In the genomic region with DNA sequence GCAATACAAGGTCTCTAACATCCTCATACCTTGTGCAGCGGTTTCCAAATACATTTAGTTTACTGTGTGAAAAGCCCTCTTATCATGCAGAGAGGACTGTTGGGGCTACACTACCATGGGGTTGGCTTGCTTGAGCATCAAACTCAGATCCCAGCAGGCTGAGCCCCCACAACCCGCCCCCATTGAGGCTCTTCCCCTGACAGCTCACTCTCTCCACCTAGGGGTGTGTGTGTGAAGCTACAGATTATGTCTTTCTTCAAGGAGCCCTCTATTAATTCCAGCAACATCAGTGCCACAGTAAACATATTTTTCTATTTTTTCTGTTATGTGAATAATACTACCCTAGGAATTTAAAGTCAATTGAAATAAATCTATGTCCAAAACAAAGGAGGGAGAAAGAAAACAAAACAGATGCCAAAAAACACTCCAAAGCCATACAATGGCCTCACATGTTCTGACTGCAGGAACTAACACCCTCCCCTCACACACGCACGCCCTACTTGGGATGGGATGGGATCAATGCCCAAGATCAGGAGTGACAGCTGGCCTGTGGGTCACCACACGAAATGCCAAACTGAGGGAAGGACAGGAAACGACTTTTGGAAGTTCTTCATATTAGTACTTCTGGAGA, we compare ENCODE assay signal across 10 cellular contexts. TPM values are rescaled to one million over a fixed set of nuclear protein-coding genes. Genes with fewer than 3 reads are reported as not detected.
A peak's percentile ranks its signal among the peaks of the same experiment; 100 is the strongest.
DNase-seq lines count a peak whose midpoint lies in the region; ATAC-seq, FAIRE-seq and TF ChIP-seq lines count a peak whose summit lies in the region.
"Had no signal": no experiment of that assay in that cellular context is flagged by ENCODE, and none has a peak within 500 bp of the region (broad histone marks: within the 10 kb centered on the region; RNA-seq: fewer than 3 reads in every experiment).

No MANE protein-coding gene starts in this region.

- H3K9me3 ChIP-seq in A549 (no peaks in the 10 kb centered on the region), OCI-LY3 (ENCODE audit: insufficient read depth, low read length) (no peaks in the 10 kb centered on the region), gastrocnemius medialis (no peaks in the 10 kb centered on the region)

- H2AFZ ChIP-seq in OCI-LY3 (ENCODE audit: low read depth, low read length): no peak overlapping the region

- peak; percentile 73 to 79 for TF ChIP-seq RAD21 in A549 (conservative IDR thresholded peaks at IDR 0.05 in 1 of 2, IDR thresholded peaks at IDR 0.05 in 1 of 2)

- TF ChIP-seq CTCF in A549 (IDR thresholded peaks at IDR 0.05): peak; percentile 60
- peak; percentile 75 for TF ChIP-seq CTCF in OCI-LY3 (IDR thresholded peaks at IDR 0.05; ENCODE audit: low read depth, low read length)
- peak; percentile 68 for TF ChIP-seq CTCF in fibroblast of mammary gland (conservative IDR thresholded peaks at IDR 0.05; ENCODE audit: control insufficient read depth, insufficient read depth, low read depth, low read length)
- peak in 1 of 5 experiments; percentile 22 for TF ChIP-seq CTCF in gastrocnemius medialis (IDR thresholded peaks at IDR 0.05 in 4 of 5, conservative IDR thresholded peaks at IDR 0.05 in 1 of 5)

- FAIRE-seq in A549 (lab: Jason Lieb, UNC): no peak

- intact Hi-C loops in gastrocnemius medialis (cut with DNase I; ENCODE audit: low total_unique reads): no loop called here

- H3K4me1 ChIP-seq in A549 (no peaks in the 10 kb centered on the region; the same call in 2 of the 3 replicates), OCI-LY3 (ENCODE audit: low read length) (peaks cover 3% of the 10 kb centered on the region; the same call in 1 of the 2 replicates), gastrocnemius medialis (peaks cover 0 to 14% of the 10 kb centered on the region in 2 donors)

- TF ChIP-seq EP300 in A549 (IDR thresholded peaks at IDR 0.05): no peak

- 48% methylated on average over 6 of the region's 6 CpGs for WGBS in A549 (ENCODE audit: missing lambda C conversion rate)

- H3K4me2 ChIP-seq in A549 (no peak overlapping the region), OCI-LY3 (ENCODE audit: low read length) (peak overlapping the region; percentile 37)

- peak in 1 of 2 experiments; percentile 46 for DNase-seq in A549 (ENCODE audit: low read depth in 1 of 2, low spot score in 1 of 2)
- peak; percentile 25 for DNase-seq in GDM1 (lab: John Stamatoyannopoulos, UW)
- no peak for DNase-seq in fibroblast of mammary gland (ENCODE audit: low read depth)
- DNase-seq in gastrocnemius medialis: no peak
- DNase-seq in activated CD4-positive, alpha-beta T cell treated with anti-CD3 and anti-CD28 coated beads, Interleukin-2, amount 50 U/mL, for 48 hours: no peak
- DNase-seq: hippocampal formation had no signal

- peak; percentile 53 to 82; a peak in 5 of 6 replicates for ATAC-seq in A549
- no peak for ATAC-seq in GM21390 (IDR thresholded peaks at IDR 0.05; ENCODE audit: unreplicated experiment)
- no peak for ATAC-seq in gastrocnemius medialis
- ATAC-seq in GM18520 (IDR thresholded peaks at IDR 0.05; ENCODE audit: unreplicated experiment): no peak

- H3K27ac ChIP-seq in A549 (peak overlapping the region in 1 of 2 experiments; percentile 12; a peak in 1 of 6 replicates), OCI-LY3 (ENCODE audit: low read length) (no peak overlapping the region), gastrocnemius medialis (no peak overlapping the region)

- CTCF ChIA-PET in A549 (lab: Yijun Ruan, JAX): interaction anchor here (0.6 to 8.7 kb wide), 14 partner anchors 9 to 533 kb away, joined by 3 to 52 read pairs (median 4); a partner anchor contains a TSS

- POLR2A ChIA-PET in A549 (lab: Yijun Ruan, JAX): no interaction called here

- TF ChIP-seq POLR2A in A549 (IDR thresholded peaks at IDR 0.05; ENCODE audit: low read length) (no peak), gastrocnemius medialis (IDR thresholded peaks at IDR 0.05) (no peak)

- no peaks in the 10 kb centered on the region for H3K36me3 ChIP-seq in OCI-LY3 (replicated peaks; ENCODE audit: low read depth, low read length)
- H3K36me3 ChIP-seq in gastrocnemius medialis: no peaks in the 10 kb centered on the region

- H3K79me2 ChIP-seq in OCI-LY3 (ENCODE audit: low read length): no peaks in the 10 kb centered on the region

- peaks cover 31% of the 10 kb centered on the region for H3K27me3 ChIP-seq in OCI-LY3 (ENCODE audit: low read depth, low read length)
- H3K27me3 ChIP-seq in gastrocnemius medialis: no peaks in the 10 kb centered on the region

- no peak overlapping the region for H3K4me3 ChIP-seq in A549
- no peak overlapping the region for H3K4me3 ChIP-seq in OCI-LY3 (ENCODE audit: low read length)
- no peak overlapping the region for H3K4me3 ChIP-seq in fibroblast of mammary gland (ENCODE audit: control insufficient read depth, low read depth, low read length)
- no peak overlapping the region for H3K4me3 ChIP-seq in gastrocnemius medialis

- in situ Hi-C loops in gastrocnemius medialis (cut with MboI; ENCODE audit: low sequenced_read_pairs in 4 of 4): loop anchor here (10.0 to 25.0 kb wide), 4 partner anchors 102 to 527 kb away; a partner anchor contains a TSS

- H3K9ac ChIP-seq in OCI-LY3 (ENCODE audit: low read length): no peak overlapping the region

- H4K20me1 ChIP-seq in OCI-LY3 (ENCODE audit: insufficient read depth, low read length): no peaks in the 10 kb centered on the region

TF ChIP-seq in A549, 52 proteins besides CTCF, POLR2A, EP300 and RAD21:
- no peak for TF ChIP-seq HDAC2 (IDR thresholded peaks at IDR 0.05)
- peak; percentile 63 for TF ChIP-seq SMC3 (IDR thresholded peaks at IDR 0.05)

RNA-seq across cellular contexts. Expression of a gene that starts 14.7 kb away (rescaled TPM):
- polyA plus RNA-seq in A549 (2011; rRNA removed): 17.4 and 38.6 TPM in 2 replicates
- 6.2 and 9.6 TPM in 2 replicates for polyA plus RNA-seq in A549 (2012; cell fraction: cytosol; rRNA removed)
- 5.8 and 6.9 TPM in 2 replicates for polyA plus RNA-seq in A549 (2012; cell fraction: nucleus; rRNA removed)
- polyA plus RNA-seq in A549 (2017; fragmentation: RNase III; extraction: RNeasy Plus Mini Kit Qiagen cat#74134 plus additional on column Dnase treatment): 28.7 to 45.2 TPM (median 32.2 TPM) in 3 replicates
- 20.8 and 30.0 TPM in 2 replicates for polyA minus RNA-seq in A549 (2011; rRNA and poly(A)+ RNA removed)
- total RNA-seq in gastrocnemius medialis: 1 to 10 TPM in 1 of 4 donors, under 1 TPM in 1, not detected in 2; 0.13 to 2.3 TPM
- total RNA-seq: activated CD8-positive, alpha-beta memory T cell treated with anti-CD3 and anti-CD28 coated beads for 36 hours had no signal

Comparison
In these comparisons a context has a peak if more than half of its experiments do, and no peak if none do; other contexts are left out.
1. ATAC-seq: peak in A549 (2 of 2); none in GM21390 (single experiment), gastrocnemius medialis (0 of 2) and GM18520 (single experiment).